In the genomic region with DNA sequence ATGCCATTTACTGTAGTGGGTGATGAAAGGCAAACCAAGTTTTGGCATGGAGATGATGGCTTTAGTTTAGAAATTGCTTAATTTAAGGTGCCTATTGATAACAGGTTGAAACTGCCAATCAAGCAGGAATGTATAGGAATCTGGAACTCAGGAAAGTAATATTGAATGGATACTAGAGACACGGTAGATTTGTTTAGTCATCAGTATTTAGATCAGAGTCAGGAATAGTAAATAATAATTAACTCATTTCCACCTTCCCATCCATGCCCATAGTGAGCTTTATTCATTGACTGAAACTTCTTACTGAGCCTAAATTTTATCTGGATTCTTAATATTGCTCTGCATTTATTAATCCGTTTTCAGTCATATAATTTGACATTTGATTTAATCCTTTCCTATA, we compare ENCODE assay signal across 8 cellular contexts.
"Had no signal": no experiment of that assay in that cellular context is flagged by ENCODE, and none has a peak within 500 bp of the region (broad histone marks: within the 10 kb centered on the region; RNA-seq: fewer than 3 reads in every experiment).

No MANE protein-coding gene starts in this region.

- DNase-seq: GM23248, GOT3, H7, HFFc6, KG1 had no signal

- H3K4me1 ChIP-seq: HAP-1 had no signal

- ATAC-seq: HCT116 had no signal

- H3K27ac ChIP-seq: GM23248, HL-60 had no signal

- H3K9ac ChIP-seq: GM23248 had no signal

- H3K9me3 ChIP-seq: HAP-1 had no signal

- H3K4me3 ChIP-seq: GM23248, HAP-1 had no signal

- H3K36me3 ChIP-seq: HAP-1 had no signal

- H2AFZ ChIP-seq: GM23248 had no signal
